Comparison of ENCODE assay signal across 13 cellular contexts in genomic region chrX:126137899-126138298, GRCh38.
DNase-seq lines count a peak whose midpoint lies in the region; ATAC-seq and TF ChIP-seq lines count a peak whose summit lies in the region.
"Had no signal": no experiment of that assay in that cellular context is flagged by ENCODE, and none has a peak within 500 bp of the region (broad histone marks: within the 10 kb centered on the region; RNA-seq: fewer than 3 reads in every experiment).

No MANE protein-coding gene starts in this region.

- DNase-seq in NAMALWA (ENCODE audit: low spot score), result peak; percentile 24
- peak; percentile 0 for DNase-seq in epithelial cell of esophagus (ENCODE audit: low read depth)
- no peak for DNase-seq in GOT3 (lab: John Stamatoyannopoulos, UW)
- DNase-seq in stimulated activated naive CD8-positive, alpha-beta T cell treated with anti-CD3 and anti-CD28 coated beads, Interleukin-15, Interleukin-2, amounts not matched to agents 100 U/mL and 50 U/mL, for 24 hours, result no peak
- DNase-seq: activated T-cell treated with anti-CD3 and anti-CD28 coated beads, Interleukin-2, amount 50 U/mL, for 1 hour; left colon; ovary; stimulated activated CD4-positive, alpha-beta T cell treated with anti-CD3 and anti-CD28 coated beads, Interleukin-4, amount 100 ng/mL, for 4 hours had no signal

- H3K27ac ChIP-seq in C4-2B, result no peak overlapping the region; the same call in 1 of the 2 replicates
- H3K27ac ChIP-seq: HL-60, ovary had no signal

- ATAC-seq in GM18867 (IDR thresholded peaks at IDR 0.05; ENCODE audit: unreplicated experiment), result peak; percentile 51
- ATAC-seq in HG03045 (IDR thresholded peaks at IDR 0.05; ENCODE audit: unreplicated experiment), result no peak
- ATAC-seq in HG02840 (IDR thresholded peaks at IDR 0.05; ENCODE audit: low FRiP score, unreplicated experiment), result no peak
- no peak for ATAC-seq in stimulated activated naive CD8-positive, alpha-beta T cell treated with anti-CD3 and anti-CD28 coated beads, Interleukin-15, Interleukin-2, amounts not matched to agents 100 U/mL and 50 U/mL, for 24 hours
- ATAC-seq: left colon had no signal

- H3K4me3 ChIP-seq in epithelial cell of esophagus (ENCODE audit: low read length), result no peak overlapping the region
- H3K4me3 ChIP-seq: ovary had no signal

- TF ChIP-seq CTCF in C4-2B (conservative IDR thresholded peaks at IDR 0.05) (peak; percentile 60), epithelial cell of esophagus (IDR thresholded peaks at IDR 0.05; ENCODE audit: insufficient read depth, low read depth, low read length, missing control alignments) (no peak)

Comparison
In these comparisons a context has a peak if more than half of its experiments do, and no peak if none do; other contexts are left out.
1. DNase-seq: peak in NAMALWA (single experiment) and epithelial cell of esophagus (single experiment); none in GOT3 (single experiment) and stimulated activated naive CD8-positive, alpha-beta T cell treated with anti-CD3 and anti-CD28 coated beads, Interleukin-15, Interleukin-2, amounts not matched to agents 100 U/mL and 50 U/mL, for 24 hours (single experiment).